21 cellular contexts compared by ENCODE assay signal in the genomic region with DNA sequence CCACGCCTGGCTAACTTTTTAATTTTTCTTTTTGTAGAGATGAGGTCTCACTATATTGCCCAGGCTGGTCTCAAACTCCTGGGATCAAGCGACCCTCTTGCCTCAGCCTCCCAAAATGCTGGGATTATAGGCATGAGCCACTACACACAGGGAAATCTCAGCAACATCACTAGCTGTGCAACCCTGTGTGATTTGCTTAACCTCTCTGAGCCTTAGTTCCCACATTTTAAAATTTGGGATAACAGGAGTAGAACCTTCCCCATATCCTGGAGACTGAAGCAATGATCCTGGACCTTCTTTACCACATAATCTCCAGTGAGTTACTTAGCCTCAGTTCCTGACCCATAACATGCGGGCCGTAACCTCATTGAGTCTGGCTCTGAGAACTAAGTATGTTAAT.
DNase-seq lines count a peak whose midpoint lies in the region; ATAC-seq, FAIRE-seq and TF ChIP-seq lines count a peak whose summit lies in the region.
"Had no signal": no experiment of that assay in that cellular context is flagged by ENCODE, and none has a peak within 500 bp of the region (broad histone marks: within the 10 kb centered on the region; RNA-seq: fewer than 3 reads in every experiment).

No MANE protein-coding gene starts in this region.

- H3K9me3 ChIP-seq in HepG2 (ENCODE audit: low read length) (no peaks in the 10 kb centered on the region), right lobe of liver (no peaks in the 10 kb centered on the region), ectodermal cell (ENCODE audit: control insufficient read depth, low read length) (no peaks in the 10 kb centered on the region)
- H3K9me3 ChIP-seq: A549; BLaER1 treated with 17β-estradiol and CSF1 and Interleukin-3, amounts not matched to agents 10 nM and 100 nM; Caco-2 had no signal

- no peaks in the 10 kb centered on the region for H3K79me2 ChIP-seq in HepG2 (ENCODE audit: insufficient read depth, low read length)

- TF ChIP-seq POLR2A in HepG2 (IDR thresholded peaks at IDR 0.05; ENCODE audit: insufficient read depth in 1 of 2, low read depth in 2 of 2, low read length in 2 of 2) (no peak), right lobe of liver (IDR thresholded peaks at IDR 0.05) (no peak)

- DNase-seq in HepG2 (ENCODE audit: low spot score) (no peak), right lobe of liver (no peak), glomerular visceral epithelial cell (ENCODE audit: extremely low spot score) (no peak), NCI-H1436 treated with DMSO at 0.1 percent for 48 hours (lab: John Stamatoyannopoulos, UW) (no peak)
- DNase-seq: AML-193; Caco-2; Calu3; CD4-positive, alpha-beta T cell; CD8-positive, alpha-beta T cell; DMS79 treated with DMSO at 0.1 percent for 48 hours; GF-D8 had no signal

- BruUV-seq in HepG2 (replicated peaks; lab: Mats Ljungman, UMichigan) = no TSS peak

- H4K20me1 ChIP-seq in HepG2 (ENCODE audit: insufficient read depth, low read length) = no peaks in the 10 kb centered on the region
- H4K20me1 ChIP-seq: BLaER1 treated with 17β-estradiol and CSF1 and Interleukin-3, amounts not matched to agents 10 nM and 100 nM had no signal

- WGBS in HepG2 (ENCODE audit: low lambda C conversion rate) = 4% methylated on average over 2 of the region's 4 CpGs
- 71% methylated on average over 4 of the region's 4 CpGs for WGBS in right lobe of liver (ENCODE audit: insufficient coverage, low coverage, low lambda C conversion rate, missing lambda C conversion rate)
- 76 to 80% methylated on average over 4 of the region's 4 CpGs for WGBS in ectodermal cell, 2 experiments

- TF ChIP-seq EP300 in HepG2 (IDR thresholded peaks at IDR 0.05; ENCODE audit: low read depth in 2 of 2, low read length in 2 of 2) (no peak), HepG2 (CRISPR knock-in tag; IDR thresholded peaks at IDR 0.05; ENCODE audit: borderline replicate concordance) (no peak)

- no peak overlapping the region for H2AFZ ChIP-seq in HepG2 (ENCODE audit: low read length)

- H3K4me2 ChIP-seq in HepG2 (ENCODE audit: low read depth, low read length) = no peak overlapping the region
- H3K4me2 ChIP-seq: A549; BLaER1 treated with 17β-estradiol and CSF1 and Interleukin-3, amounts not matched to agents 10 nM and 100 nM had no signal

- H3K4me1 ChIP-seq in HepG2 (ENCODE audit: insufficient read depth, low read length) = no peaks in the 10 kb centered on the region
- H3K4me1 ChIP-seq in right lobe of liver = no peaks in the 10 kb centered on the region
- H3K4me1 ChIP-seq in ectodermal cell (ENCODE audit: control insufficient read depth, insufficient read depth, low read length) = no peaks in the 10 kb centered on the region
- H3K4me1 ChIP-seq: A549, Caco-2 had no signal

- intact Hi-C loops in HepG2 (cut with micrococcal nuclease; ENCODE audit: unreplicated experiment) (no loop called here), right lobe of liver (cut with DNase I) (loop anchor here (10.0 kb wide), 2 partner anchors 146 to 296 kb away; no protein-coding TSS in a partner anchor)

- in situ Hi-C loops in HepG2 (cut with HindIII; ENCODE audit: extremely low pct_ligation_motif_present, low pct_unique_long_range_greater_than_20kb) = no loop called here

- no peak for TF ChIP-seq RAD21 in HepG2 (CRISPR knock-in tag; IDR thresholded peaks at IDR 0.05)

- peaks cover 1 to 5% of the 10 kb centered on the region in 2 experiments; a peak in 2 of 5 replicates for H3K27me3 ChIP-seq in HepG2 (ENCODE audit: control insufficient read depth in 1 of 2, insufficient read depth in 2 of 2, low read length in 2 of 2)
- no peaks in the 10 kb centered on the region for H3K27me3 ChIP-seq in right lobe of liver
- no peaks in the 10 kb centered on the region for H3K27me3 ChIP-seq in ectodermal cell (ENCODE audit: control insufficient read depth, insufficient read depth, low read length, poor library complexity, severe bottlenecking)
- H3K27me3 ChIP-seq: BLaER1 treated with 17β-estradiol and CSF1 and Interleukin-3, amounts not matched to agents 10 nM and 100 nM had no signal

- H3K36me3 ChIP-seq in HepG2 (replicated peaks in 1 of 2; ENCODE audit: control insufficient read depth in 1 of 2, insufficient read depth in 2 of 2, low read length in 2 of 2) (no peaks in the 10 kb centered on the region), right lobe of liver (no peaks in the 10 kb centered on the region), ectodermal cell (ENCODE audit: control insufficient read depth, insufficient read depth, low read length) (peaks cover 4% of the 10 kb centered on the region)
- H3K36me3 ChIP-seq: BLaER1 treated with 17β-estradiol and CSF1 and Interleukin-3, amounts not matched to agents 10 nM and 100 nM had no signal

- POLR2A ChIA-PET in HepG2 (lab: Yijun Ruan, JAX) = no interaction called here

- TF ChIP-seq CTCF in HepG2 (CRISPR knock-in tag; IDR thresholded peaks at IDR 0.05) = no peak
- no peak for TF ChIP-seq CTCF in right lobe of liver (IDR thresholded peaks at IDR 0.05)

- no peak overlapping the region for H3K9ac ChIP-seq in HepG2 (ENCODE audit: insufficient read depth, low read depth, low read length)
- H3K9ac ChIP-seq: BLaER1 treated with 17β-estradiol and CSF1 and Interleukin-3, amounts not matched to agents 10 nM and 100 nM had no signal

- ATAC-seq in HepG2 = no peak
- no peak for ATAC-seq in right lobe of liver
- ATAC-seq: A549; CD8-positive, alpha-beta T cell had no signal

- H3K27ac ChIP-seq in HepG2 (ENCODE audit: extremely low read length, insufficient read depth, low read length) = no peak overlapping the region
- H3K27ac ChIP-seq in right lobe of liver = no peak overlapping the region
- peak overlapping the region; percentile 30 for H3K27ac ChIP-seq in angular gyrus (ENCODE audit: low read depth, low read length)
- H3K27ac ChIP-seq in ectodermal cell (ENCODE audit: insufficient read depth, low read depth, low read length, poor library complexity, severe bottlenecking) = peak overlapping the region; percentile 26
- H3K27ac ChIP-seq: 22Rv1; A549; BLaER1 treated with 17β-estradiol and CSF1 and Interleukin-3, amounts not matched to agents 10 nM and 100 nM; C4-2B had no signal

- CTCF ChIA-PET in HepG2 (lab: Yijun Ruan, JAX; ENCODE audit: low intra/inter-chr PET ratio, low total read pairs) = no interaction called here

- FAIRE-seq in HepG2 (lab: Jason Lieb, UNC) = no peak
- FAIRE-seq: A549, D721Med, G401.6, GM12891, GM19239 had no signal

- H3K4me3 ChIP-seq in HepG2 (replicated peaks in 1 of 3; ENCODE audit: insufficient read depth in 1 of 3, low read depth in 2 of 3, low read length in 3 of 3) = no peak overlapping the region
- H3K4me3 ChIP-seq in right lobe of liver = no peak overlapping the region
- H3K4me3 ChIP-seq in ectodermal cell (ENCODE audit: insufficient read depth, low read depth, low read length) = no peak overlapping the region
- H3K4me3 ChIP-seq: A549; BLaER1 treated with 17β-estradiol and CSF1 and Interleukin-3, amounts not matched to agents 10 nM and 100 nM had no signal

TF ChIP-seq in HepG2, 621 proteins besides CTCF, POLR2A, EP300 and RAD21:
- TF ChIP-seq, protein P1, sequence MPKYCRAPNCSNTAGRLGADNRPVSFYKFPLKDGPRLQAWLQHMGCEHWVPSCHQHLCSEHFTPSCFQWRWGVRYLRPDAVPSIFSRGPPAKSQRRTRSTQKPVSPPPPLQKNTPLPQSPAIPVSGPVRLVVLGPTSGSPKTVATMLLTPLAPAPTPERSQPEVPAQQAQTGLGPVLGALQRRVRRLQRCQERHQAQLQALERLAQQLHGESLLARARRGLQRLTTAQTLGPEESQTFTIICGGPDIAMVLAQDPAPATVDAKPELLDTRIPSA (CRISPR knock-in tag; IDR thresholded peaks at IDR 0.05; ENCODE audit: borderline replicate concordance) = no peak
- TF ChIP-seq ZNF768 (CRISPR knock-in tag; IDR thresholded peaks at IDR 0.05) = peak; percentile 39; the same call in 1 of the 2 replicates

Comparison
In these comparisons a context has a peak if more than half of its experiments do, and no peak if none do; other contexts are left out.
1. H3K27ac ChIP-seq: peak in angular gyrus (single experiment) and ectodermal cell (single experiment); none in HepG2 (single experiment) and right lobe of liver (0 of 3).